ENCODE assay signal across 13 cellular contexts in the genomic region with DNA sequence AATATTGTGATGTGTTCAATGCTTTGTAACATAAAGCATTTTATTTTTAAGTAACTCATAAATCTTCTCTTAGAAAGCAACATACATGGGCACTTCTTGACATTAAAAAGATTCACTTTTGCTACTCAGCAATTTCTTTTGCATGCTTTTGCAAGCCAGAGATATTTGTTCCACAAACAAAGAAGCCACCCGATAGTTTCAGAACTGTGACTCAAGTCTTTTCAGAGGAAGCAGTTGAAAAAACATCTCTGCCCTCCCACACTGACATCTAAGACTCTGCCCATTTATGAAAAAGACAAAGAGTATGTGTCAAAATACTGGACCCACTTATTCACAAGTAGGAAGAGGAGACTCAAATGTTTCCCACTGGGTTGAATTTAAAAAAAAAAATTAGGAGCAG. TPM values are rescaled to one million over a fixed set of nuclear protein-coding genes. Genes with fewer than 3 reads are reported as not detected.
DNase-seq lines count a peak whose midpoint lies in the region; ATAC-seq and TF ChIP-seq lines count a peak whose summit lies in the region.
"Had no signal": no experiment of that assay in that cellular context is flagged by ENCODE, and none has a peak within 500 bp of the region (broad histone marks: within the 10 kb centered on the region; RNA-seq: fewer than 3 reads in every experiment).

No MANE protein-coding gene starts in this region.

- H3K4me3 Mint-ChIP-seq in HFFc6, result peak overlapping the region; percentile 94

- H3K4me1 ChIP-seq in mucosa of rectum (ENCODE audit: control insufficient read depth in 2 of 2, insufficient read depth in 2 of 2, low read length in 2 of 2), result peaks cover 28 to 46% of the 10 kb centered on the region in 2 donors

- peaks cover 99% of the 10 kb centered on the region for H3K4me1 Mint-ChIP-seq in HFFc6 (ENCODE audit: low read depth)

- peaks cover 93% of the 10 kb centered on the region for H3K36me3 Mint-ChIP-seq in HFFc6 (ENCODE audit: low read depth)

- no peaks in the 10 kb centered on the region for H3K27me3 ChIP-seq in mucosa of rectum (ENCODE audit: control insufficient read depth in 2 of 2, insufficient read depth in 2 of 2, low read length in 2 of 2)
- H3K27me3 ChIP-seq: gastrocnemius medialis had no signal

- H3K4me3 ChIP-seq in AG10803 (ENCODE audit: low read length), result no peak overlapping the region
- H3K4me3 ChIP-seq in astrocyte of the spinal cord (ENCODE audit: low read depth, low read length), result no peak overlapping the region
- H3K4me3 ChIP-seq in mucosa of rectum (ENCODE audit: low read length in 2 of 2), result peak overlapping the region in 1 of 2 donors; percentile 55
- H3K4me3 ChIP-seq: gastrocnemius medialis had no signal

- no peaks in the 10 kb centered on the region for H3K9me3 ChIP-seq in mucosa of rectum (ENCODE audit: control insufficient read depth in 2 of 2, low read length in 2 of 2)
- H3K9me3 ChIP-seq: gastrocnemius medialis had no signal

- peaks cover 18 to 25% of the 10 kb centered on the region in 2 donors for H3K36me3 ChIP-seq in mucosa of rectum (ENCODE audit: control insufficient read depth in 2 of 2, insufficient read depth in 2 of 2, low read length in 2 of 2)

- H3K27ac ChIP-seq in mucosa of rectum (ENCODE audit: low read depth in 2 of 2, low read length in 2 of 2), result peak overlapping the region; percentile 81 to 82
- H3K27ac ChIP-seq: gastrocnemius medialis had no signal

- ATAC-seq in HG03378 (IDR thresholded peaks at IDR 0.05; ENCODE audit: unreplicated experiment), result no peak
- ATAC-seq in HG03565 (IDR thresholded peaks at IDR 0.05; ENCODE audit: unreplicated experiment), result no peak
- ATAC-seq: gastrocnemius medialis, HepG2 had no signal

- H3K9ac ChIP-seq in mucosa of rectum (ENCODE audit: low read depth in 1 of 2, low read length in 2 of 2), result no peak overlapping the region

- H3K9me3 Mint-ChIP-seq in HFFc6, result no peaks in the 10 kb centered on the region

- H3K27me3 Mint-ChIP-seq in HFFc6 (ENCODE audit: insufficient read depth), result no peaks in the 10 kb centered on the region; the same call in 1 of the 2 replicates

- peak; percentile 77 for DNase-seq in AG10803 (ENCODE audit: low read depth)
- peak; percentile 84 for DNase-seq in HFFc6
- DNase-seq in astrocyte of the spinal cord (ENCODE audit: low read depth, low spot score), result peak; percentile 78
- DNase-seq in activated gamma-delta T cell treated with Interleukin-2 at 50 U/mL for 16 hours, result no peak
- DNase-seq in inferior parietal cortex (ENCODE audit: extremely low spot score), result no peak
- DNase-seq: activated effector memory CD4-positive, alpha-beta T cell treated with Interleukin-2 at 50 U/mL for 16 hours; gastrocnemius medialis; midbrain; NCI-H345 had no signal

- in situ Hi-C loops in astrocyte of the spinal cord (cut with HindIII; ENCODE audit: low sequenced_read_pairs), result no loop called here

- peak overlapping the region; percentile 92 for H3K27ac Mint-ChIP-seq in HFFc6

- TF ChIP-seq CTCF in AG10803 (conservative IDR thresholded peaks at IDR 0.05; ENCODE audit: low read length), result no peak
- TF ChIP-seq CTCF in HFFc6 (IDR thresholded peaks at IDR 0.05), result no peak
- no peak for TF ChIP-seq CTCF in astrocyte of the spinal cord (IDR thresholded peaks at IDR 0.05; ENCODE audit: low read depth, low read length)

RNA-seq across cellular contexts. Expression of gene APPL2, which starts 7.5 kb away (rescaled TPM):
- 10 to 100 TPM; 67.9 to 98.4 (median 87.8) TPM for total RNA-seq in HFFc6 (2021; fragmentation: NEBNext Ultra II Directional; extraction: Animal tissue kit (Norgen Biotek cat#: 25700))

Comparison
In these comparisons a context has a peak if more than half of its experiments do, and no peak if none do; other contexts are left out.
1. DNase-seq: peak in AG10803 (single experiment), HFFc6 (single experiment) and astrocyte of the spinal cord (single experiment); none in activated gamma-delta T cell treated with Interleukin-2 at 50 U/mL for 16 hours (single experiment) and inferior parietal cortex (single experiment).